In the genomic region with DNA sequence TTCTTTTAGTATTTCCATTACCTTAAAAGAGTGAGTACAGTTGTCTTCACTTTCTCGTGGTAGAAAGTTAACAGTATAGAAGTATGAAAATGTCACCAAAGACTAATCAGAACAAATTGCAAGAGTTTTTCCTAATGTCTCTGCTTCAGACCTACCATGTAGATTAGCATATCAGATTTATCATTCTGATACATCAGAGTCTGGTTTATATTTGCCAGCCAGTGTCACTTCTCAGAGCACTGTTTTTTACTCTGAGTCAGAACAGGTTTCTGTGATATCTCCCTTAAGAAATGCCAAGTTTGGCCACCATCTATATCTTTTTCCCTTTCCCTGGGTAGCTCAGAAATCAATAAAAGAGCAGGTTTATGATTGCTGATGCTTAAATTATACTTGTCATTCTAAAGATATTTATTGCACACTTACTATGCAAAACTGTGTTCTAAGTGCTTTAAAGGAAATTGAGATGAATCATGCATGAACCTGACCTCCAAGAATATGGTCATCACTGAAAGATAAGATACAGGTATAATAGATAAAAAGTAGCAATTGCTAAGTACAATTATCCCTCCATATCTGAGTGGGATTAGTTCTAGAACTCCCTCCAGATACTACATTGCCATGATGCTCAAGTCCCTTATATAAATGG, we compare ENCODE assay signal across 24 cellular contexts.
DNase-seq lines count a peak whose midpoint lies in the region; ATAC-seq, FAIRE-seq and TF ChIP-seq lines count a peak whose summit lies in the region.
"Had no signal": no experiment of that assay in that cellular context is flagged by ENCODE, and none has a peak within 500 bp of the region (broad histone marks: within the 10 kb centered on the region; RNA-seq: fewer than 3 reads in every experiment).

No MANE protein-coding gene starts in this region.

- no peaks in the 10 kb centered on the region for H3K27me3 ChIP-seq in SK-N-SH (ENCODE audit: insufficient read depth)
- no peaks in the 10 kb centered on the region for H3K27me3 ChIP-seq in endothelial cell of umbilical vein (ENCODE audit: control insufficient read depth in 2 of 2, insufficient read depth in 2 of 2, low read length in 2 of 2)
- H3K27me3 ChIP-seq in mammary epithelial cell (ENCODE audit: insufficient read depth, low read length) = no peaks in the 10 kb centered on the region
- H3K27me3 ChIP-seq: BE2C had no signal

- H3K79me2 ChIP-seq in SK-N-SH (ENCODE audit: insufficient read depth) = no peaks in the 10 kb centered on the region; the same call in 1 of the 2 replicates
- H3K79me2 ChIP-seq in endothelial cell of umbilical vein (ENCODE audit: control insufficient read depth, insufficient read depth, low read length) = no peaks in the 10 kb centered on the region
- no peaks in the 10 kb centered on the region for H3K79me2 ChIP-seq in mammary epithelial cell (ENCODE audit: insufficient read depth, low read length)

- H3K4me1 ChIP-seq in SK-N-SH (ENCODE audit: control insufficient read depth in 1 of 2, insufficient read depth in 2 of 2, low read depth in 1 of 2, low read length in 1 of 2) (peaks cover 0 to 3% of the 10 kb centered on the region in 2 experiments; a peak in 1 of 4 replicates), endothelial cell of umbilical vein (ENCODE audit: control insufficient read depth, extremely low read depth, insufficient read depth, low read length) (peaks cover 6% of the 10 kb centered on the region), kidney (ENCODE audit: control insufficient read depth in 1 of 2, insufficient read depth in 1 of 2, low read depth in 1 of 2, low read length in 2 of 2) (no peaks in the 10 kb centered on the region), mammary epithelial cell (ENCODE audit: insufficient read depth, low read length) (no peaks in the 10 kb centered on the region)
- H3K4me1 ChIP-seq: BE2C had no signal

- FAIRE-seq in endothelial cell of umbilical vein (lab: Jason Lieb, UNC) = peak; percentile 18
- no peak for FAIRE-seq in kidney (lab: Jason Lieb, UNC)
- FAIRE-seq: GM12892, GM18507, H54, HepG2 had no signal

- H3K9me2 ChIP-seq in SK-N-SH = no peaks in the 10 kb centered on the region

- in situ Hi-C loops in mammary epithelial cell (cut with MboI; ENCODE audit: low sequenced_read_pairs in 2 of 2) = no loop called here

- no peak overlapping the region for H2AFZ ChIP-seq in SK-N-SH (ENCODE audit: low read depth)
- no peak overlapping the region for H2AFZ ChIP-seq in endothelial cell of umbilical vein (ENCODE audit: low read depth, low read length)
- no peak overlapping the region for H2AFZ ChIP-seq in mammary epithelial cell (ENCODE audit: low read depth, low read length)
- H2AFZ ChIP-seq: GM23338 had no signal

- intact Hi-C loops in endothelial cell of umbilical vein (cut with micrococcal nuclease) (no loop called here), kidney (cut with DNase I) (no loop called here), mammary epithelial cell (cut with micrococcal nuclease) (no loop called here)

- no peak for ATAC-seq in GM21360 (IDR thresholded peaks at IDR 0.05; ENCODE audit: unreplicated experiment)
- ATAC-seq: GM23338, HepG2 had no signal

- H3F3A ChIP-seq in SK-N-SH (replicated peaks; ENCODE audit: insufficient read depth) = no peaks in the 10 kb centered on the region

- POLR2A ChIA-PET in SK-N-SH (lab: Yijun Ruan, JAX) = no interaction called here
- POLR2A ChIA-PET in endothelial cell of umbilical vein (lab: Charles Lee) = interaction anchor here (0.6 kb wide), 1 partner anchor 115 kb away, joined by 4 read pairs; no protein-coding TSS in a partner anchor

- no peak overlapping the region for H3K4me3 ChIP-seq in SK-N-SH (ENCODE audit: low read depth in 2 of 2, low read length in 1 of 2)
- no peak overlapping the region for H3K4me3 ChIP-seq in endothelial cell of umbilical vein (replicated peaks in 1 of 3; ENCODE audit: insufficient read depth in 1 of 3, low read depth in 1 of 3, low read length in 3 of 3)
- no peak overlapping the region for H3K4me3 ChIP-seq in kidney (ENCODE audit: low read length in 2 of 2)
- no peak overlapping the region for H3K4me3 ChIP-seq in mammary epithelial cell (replicated peaks in 1 of 3; ENCODE audit: insufficient read depth in 1 of 3, low read depth in 2 of 3, low read length in 3 of 3)
- H3K4me3 ChIP-seq: GM23338 had no signal

- H3K9me1 ChIP-seq in endothelial cell of umbilical vein (replicated peaks; ENCODE audit: control insufficient read depth, extremely low read depth, insufficient read depth, low read length) = no peaks in the 10 kb centered on the region

- H3K9ac ChIP-seq in SK-N-SH = no peak overlapping the region
- no peak overlapping the region for H3K9ac ChIP-seq in endothelial cell of umbilical vein (replicated peaks; ENCODE audit: extremely low read depth, insufficient read depth, low read length)
- no peak overlapping the region for H3K9ac ChIP-seq in kidney (ENCODE audit: low read length in 2 of 2)
- H3K9ac ChIP-seq in mammary epithelial cell (ENCODE audit: insufficient read depth, low read length) = no peak overlapping the region

- DNase-seq in ELR (ENCODE audit: low read depth) = peak; percentile 6
- DNase-seq in NCI-H226 = peak; percentile 14
- DNase-seq in SK-N-SH = no peak
- no peak for DNase-seq in endothelial cell of umbilical vein (ENCODE audit: low read depth, low spot score)
- DNase-seq in kidney = no peak
- DNase-seq in NCI-H2107 treated with DMSO at 0.1 percent for 48 hours (lab: John Stamatoyannopoulos, UW; ENCODE audit: unreplicated experiment) = no peak
- no peak for DNase-seq in mammary epithelial cell
- DNase-seq: ACHN; BE2C; C1 segment of cervical spinal cord; CD4-positive, CD25-positive, alpha-beta regulatory T cell; CD8-positive, alpha-beta memory T cell; COR-L47; DMS 273 treated with DMSO at 0.1 percent for 48 hours; DMS53; DND-41; EL; HCEC 1CT had no signal

- no peaks in the 10 kb centered on the region for H4K20me1 ChIP-seq in SK-N-SH (ENCODE audit: insufficient read depth)
- H4K20me1 ChIP-seq in endothelial cell of umbilical vein (replicated peaks; ENCODE audit: control insufficient read depth, extremely low read depth, insufficient read depth, low read length) = no peaks in the 10 kb centered on the region
- H4K20me1 ChIP-seq in mammary epithelial cell (ENCODE audit: insufficient read depth, low read length) = no peaks in the 10 kb centered on the region

- no peaks in the 10 kb centered on the region for H3K9me3 ChIP-seq in SK-N-SH
- H3K9me3 ChIP-seq in endothelial cell of umbilical vein (replicated peaks; ENCODE audit: control insufficient read depth, insufficient read depth, low read length) = no peaks in the 10 kb centered on the region
- no peaks in the 10 kb centered on the region for H3K9me3 ChIP-seq in kidney (ENCODE audit: control insufficient read depth in 1 of 2, low read length in 2 of 2)
- H3K9me3 ChIP-seq in mammary epithelial cell (replicated peaks; ENCODE audit: insufficient read depth, low read length) = no peaks in the 10 kb centered on the region
- H3K9me3 ChIP-seq: BE2C had no signal

- H3K4me2 ChIP-seq in SK-N-SH (no peak overlapping the region), endothelial cell of umbilical vein (ENCODE audit: insufficient read depth, low read length) (no peak overlapping the region), mammary epithelial cell (ENCODE audit: insufficient read depth, low read depth, low read length) (no peak overlapping the region)
- H3K4me2 ChIP-seq: GM23338 had no signal

- TF ChIP-seq RAD21 in SK-N-SH (IDR thresholded peaks at IDR 0.05; ENCODE audit: low read length) = no peak

- peak; percentile 45 to 62; a peak in 2 of 4 replicates for TF ChIP-seq EP300 in SK-N-SH (IDR thresholded peaks at IDR 0.05; ENCODE audit: borderline replicate concordance in 1 of 2, low read depth in 1 of 2, low read length in 1 of 2)

- dilution Hi-C loops in endothelial cell of umbilical vein (cut with MboI; ENCODE audit: extremely low pct_ligation_motif_present, low sequenced_read_pairs) (no loop called here), mammary epithelial cell (cut with HindIII; ENCODE audit: low sequenced_read_pairs) (no loop called here)

- no TSS peak for BruUV-seq in endothelial cell of umbilical vein (replicated peaks; lab: Mats Ljungman, UMichigan)
- BruUV-seq in mammary epithelial cell (replicated peaks; lab: Mats Ljungman, UMichigan) = no TSS peak

- CTCF ChIA-PET in SK-N-SH (lab: Yijun Ruan, JAX) (interaction anchor here (0.6 kb wide), 1 partner anchor 201 kb away, joined by 3 read pairs; no protein-coding TSS in a partner anchor), endothelial cell of umbilical vein (lab: Charles Lee) (no interaction called here), mammary epithelial cell (lab: Charles Lee; ENCODE audit: low non-redundant PET) (no interaction called here)

- 43% methylated on average over 1 of the region's 1 CpG for WGBS in SK-N-SH (ENCODE audit: low lambda C conversion rate)
- WGBS in mammary epithelial cell (ENCODE audit: low coverage, missing lambda C conversion rate) = 0% methylated on average over 1 of the region's 1 CpG

- TF ChIP-seq CTCF in SK-N-SH (IDR thresholded peaks at IDR 0.05) = no peak
- no peak for TF ChIP-seq CTCF in endothelial cell of umbilical vein (IDR thresholded peaks at IDR 0.05; ENCODE audit: extremely low read depth in 1 of 2, insufficient read depth in 1 of 2, low read depth in 1 of 2, low read length in 2 of 2)
- TF ChIP-seq CTCF in kidney (IDR thresholded peaks at IDR 0.05; ENCODE audit: borderline replicate concordance, extremely low read depth, insufficient read depth) = no peak
- no peak for TF ChIP-seq CTCF in mammary epithelial cell (conservative IDR thresholded peaks at IDR 0.05 in 1 of 2, IDR thresholded peaks at IDR 0.05 in 1 of 2; ENCODE audit: extremely low read depth in 1 of 2, insufficient read depth in 1 of 2, low read depth in 1 of 2, low read length in 2 of 2)

- TF ChIP-seq POLR2A in endothelial cell of umbilical vein (IDR thresholded peaks at IDR 0.05; ENCODE audit: low read depth, low read length) = no peak

- H3K27ac ChIP-seq in SK-N-SH (ENCODE audit: low read depth in 2 of 2, low read length in 1 of 2) = no peak overlapping the region
- no peak overlapping the region for H3K27ac ChIP-seq in endothelial cell of umbilical vein (ENCODE audit: insufficient read depth, low read depth, low read length)
- no peak overlapping the region for H3K27ac ChIP-seq in kidney (ENCODE audit: low read depth in 2 of 2, low read length in 2 of 2)
- no peak overlapping the region for H3K27ac ChIP-seq in mammary epithelial cell (ENCODE audit: insufficient read depth, low read depth, low read length)

- H3K36me3 ChIP-seq in SK-N-SH (replicated peaks in 1 of 2; ENCODE audit: control insufficient read depth in 1 of 2, insufficient read depth in 2 of 2, low read length in 1 of 2) (no peaks in the 10 kb centered on the region), endothelial cell of umbilical vein (ENCODE audit: control insufficient read depth in 2 of 2, extremely low read depth in 1 of 2, insufficient read depth in 2 of 2, low read length in 2 of 2) (no peaks in the 10 kb centered on the region), kidney (ENCODE audit: control insufficient read depth in 1 of 2, insufficient read depth in 2 of 2, low read length in 2 of 2) (no peaks in the 10 kb centered on the region), mammary epithelial cell (ENCODE audit: insufficient read depth, low read length) (no peaks in the 10 kb centered on the region)
- H3K36me3 ChIP-seq: BE2C had no signal

TF ChIP-seq in SK-N-SH, 30 proteins besides CTCF, POLR2A, EP300 and RAD21 (continues in another document):
- TF ChIP-seq GATA2 (CRISPR knock-in tag; IDR thresholded peaks at IDR 0.05) = peak; percentile 36

Comparison
In these comparisons a context has a peak if more than half of its experiments do, and no peak if none do; other contexts are left out.
1. DNase-seq: peak in ELR (single experiment) and NCI-H226 (single experiment); none in SK-N-SH (single experiment), endothelial cell of umbilical vein (single experiment), kidney (single experiment), NCI-H2107 treated with DMSO at 0.1 percent for 48 hours (single experiment) and mammary epithelial cell (single experiment).